In the genomic region with DNA sequence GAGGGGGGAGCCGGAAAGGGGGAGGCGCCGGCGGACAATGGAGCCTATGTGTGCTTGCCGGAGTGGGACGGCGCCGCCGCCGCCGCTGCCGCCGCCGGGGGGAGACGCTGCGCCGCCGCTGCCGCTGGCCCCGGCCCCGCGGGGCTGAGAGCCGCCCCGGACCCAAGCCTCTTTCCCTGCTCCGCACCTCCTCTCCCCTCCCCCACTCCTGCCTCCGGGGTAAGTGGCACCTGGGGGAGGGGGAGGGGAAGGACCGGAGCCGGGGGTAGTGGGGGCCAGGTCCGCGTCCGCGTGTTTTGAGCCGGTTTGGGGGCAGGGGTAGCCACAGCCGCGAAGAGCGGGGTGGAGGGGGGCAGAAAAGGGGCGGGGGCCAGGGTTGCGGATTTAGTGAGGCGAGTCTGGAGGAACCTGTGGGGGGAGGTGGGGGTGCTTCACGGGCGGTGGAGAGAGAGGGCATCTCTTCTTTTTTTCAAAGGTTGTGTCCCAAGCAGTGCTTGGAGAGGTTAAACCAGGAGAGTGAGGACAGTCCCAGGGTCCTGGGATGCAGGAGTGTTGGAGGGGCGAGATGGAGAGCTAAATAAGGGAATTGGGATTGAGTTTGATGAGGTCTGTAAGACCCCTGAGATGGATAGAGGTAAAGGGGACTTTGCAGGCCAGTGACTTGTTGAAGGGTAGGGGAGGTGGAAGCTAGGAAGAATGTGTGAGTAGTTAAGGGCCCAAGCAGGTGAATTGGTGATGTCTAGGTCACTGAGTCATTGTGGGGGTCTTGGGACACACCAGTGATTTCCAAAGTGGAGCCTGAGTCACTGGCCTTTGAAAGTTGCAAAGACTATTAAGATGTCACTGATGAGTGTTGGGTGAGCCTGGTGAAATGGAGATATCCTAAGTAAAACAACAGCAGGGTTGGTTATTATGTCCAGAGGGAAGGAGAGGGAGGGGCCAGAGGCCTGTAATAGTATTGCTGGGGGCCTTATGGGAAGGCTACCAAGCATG, we compare ENCODE assay signal across 8 cellular contexts. TPM values are rescaled to one million over a fixed set of nuclear protein-coding genes. Genes with fewer than 3 reads are reported as not detected.
DNase-seq lines count a peak whose midpoint lies in the region; ATAC-seq and TF ChIP-seq lines count a peak whose summit lies in the region.

No MANE protein-coding gene starts in this region.

- H3K9me3 ChIP-seq in HUES48 (ENCODE audit: control insufficient read depth, insufficient read depth, low read length) = no peaks in the 10 kb centered on the region

- H3K4me3 ChIP-seq in GM06990 (replicated peaks; ENCODE audit: low read depth, low read length) = peak overlapping the region; percentile 81
- H3K4me3 ChIP-seq in HUES48 (ENCODE audit: low read depth, low read length) = peak overlapping the region; percentile 88
- peak overlapping the region; percentile 69 for H3K4me3 ChIP-seq in WI38 (ENCODE audit: low read depth, low read length)
- peak overlapping the region; percentile 73 for H3K4me3 ChIP-seq in fibroblast of the aortic adventitia (ENCODE audit: low read depth, low read length)

- ATAC-seq in GM21515 (IDR thresholded peaks at IDR 0.05; ENCODE audit: unreplicated experiment) = no peak
- ATAC-seq in GM18858 (IDR thresholded peaks at IDR 0.05; ENCODE audit: unreplicated experiment) = no peak

- peaks cover 28% of the 10 kb centered on the region for H3K4me1 Mint-ChIP-seq in progenitor cell of endocrine pancreas (ENCODE audit: low read depth)

- H3K4me1 ChIP-seq in HUES48 (ENCODE audit: control insufficient read depth, insufficient read depth, low read length) = peaks cover 28% of the 10 kb centered on the region

- H3K27ac ChIP-seq in HUES48 (ENCODE audit: low read depth, low read length) = peak overlapping the region; percentile 89

- no peak for TF ChIP-seq CTCF in GM06990 (IDR thresholded peaks at IDR 0.05; ENCODE audit: insufficient read depth, low read length, poor library complexity, severe bottlenecking)
- no peak for TF ChIP-seq CTCF in WI38 (IDR thresholded peaks at IDR 0.05; ENCODE audit: low read depth, low read length)
- TF ChIP-seq CTCF in fibroblast of the aortic adventitia (IDR thresholded peaks at IDR 0.05; ENCODE audit: insufficient read depth, low read length) = no peak
- TF ChIP-seq CTCF in progenitor cell of endocrine pancreas (IDR thresholded peaks at IDR 0.05; ENCODE audit: unreplicated experiment) = peak; percentile 22

- H3K27ac Mint-ChIP-seq in progenitor cell of endocrine pancreas = peak overlapping the region; percentile 89

- H3K27me3 Mint-ChIP-seq in progenitor cell of endocrine pancreas = no peaks in the 10 kb centered on the region

- DNase-seq in GM06990 (ENCODE audit: extremely low read depth, insufficient read length) = no peak
- peak; percentile 28 for DNase-seq in fibroblast of the aortic adventitia (ENCODE audit: low read depth)
- DNase-seq in progenitor cell of endocrine pancreas (ENCODE audit: low spot score, unreplicated experiment) = no peak
- DNase-seq in HPDE6-E6E7 (ENCODE audit: extremely low spot score) = no peak

- H3K9ac ChIP-seq in HUES48 (ENCODE audit: low read depth, low read length) = peak overlapping the region; percentile 59

- H3K36me3 Mint-ChIP-seq in progenitor cell of endocrine pancreas (ENCODE audit: insufficient read depth) = peaks cover 1% of the 10 kb centered on the region

- H3K36me3 ChIP-seq in GM06990 (ENCODE audit: control insufficient read depth, insufficient read depth, low read length) = no peaks in the 10 kb centered on the region
- H3K36me3 ChIP-seq in HUES48 (ENCODE audit: control insufficient read depth, insufficient read depth, low read length) = peaks cover 7% of the 10 kb centered on the region

- no peaks in the 10 kb centered on the region for H3K9me3 Mint-ChIP-seq in progenitor cell of endocrine pancreas (ENCODE audit: low read depth)

- H3K27me3 ChIP-seq in GM06990 (replicated peaks; ENCODE audit: control insufficient read depth, insufficient read depth, low read length) (peaks cover 3% of the 10 kb centered on the region), HUES48 (ENCODE audit: control insufficient read depth, insufficient read depth, low read length) (peaks cover 20% of the 10 kb centered on the region)

- peak overlapping the region; percentile 91 for H3K4me3 Mint-ChIP-seq in progenitor cell of endocrine pancreas (ENCODE audit: low read depth)

RNA-seq across cellular contexts. Expression of gene BCL9, which starts 59.1 kb away (rescaled TPM):
- total RNA-seq in fibroblast of the aortic adventitia (ENCODE audit: low replicate concordance) (1.6 and 8.9 TPM in 2 replicates), progenitor cell of endocrine pancreas (84.8 and 86.7 TPM in 2 replicates)
